ENCODE assay signal across 21 cellular contexts in the genomic region with DNA sequence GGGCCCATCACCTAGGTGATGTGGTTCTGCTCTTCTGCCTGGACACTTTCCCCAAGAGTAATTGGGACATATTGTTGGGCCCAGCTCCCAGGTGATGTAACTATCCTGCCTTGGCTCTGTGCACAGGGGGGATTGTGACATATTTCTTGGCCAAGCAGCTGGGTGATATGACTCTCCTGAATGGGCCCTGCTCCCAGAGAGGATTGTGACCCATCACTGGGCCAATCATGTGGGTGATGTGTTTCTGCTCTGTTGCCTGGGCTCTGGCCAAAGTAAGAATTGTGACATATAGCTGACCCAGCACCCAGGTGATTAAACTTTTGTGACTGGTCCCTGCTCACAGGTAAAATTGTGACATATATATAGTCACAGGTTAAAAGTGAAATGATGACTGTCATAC.
"Had no signal": no experiment of that assay in that cellular context is flagged by ENCODE, and none has a peak within 500 bp of the region (broad histone marks: within the 10 kb centered on the region; RNA-seq: fewer than 3 reads in every experiment).

No MANE protein-coding gene starts in this region.

- H3K9me3 ChIP-seq: SJSA1 had no signal

- H3K4me1 ChIP-seq: SJSA1 had no signal

- H3K4me3 ChIP-seq: SJSA1, SK-N-MC had no signal

- H3K27me3 ChIP-seq: SJSA1 had no signal

- DNase-seq: IMR-90, Karpas-422, KG1, MM.1S, NCI-H1092 treated with DMSO at 0.1 percent for 48 hours, NCI-H1436, NCI-H187, NCI-H2029, NCI-H2081 treated with DMSO at 0.1 percent for 48 hours, NCI-H2171, NCI-H226, NCI-H446, NCI-H510A, NCI-H524 treated with DMSO at 0.1 percent for 48 hours, NCI-H69, NCI-H774, Right ventricle myocardium superior, RPMI8226, SIG-M5 had no signal

- H3K36me3 ChIP-seq: SJSA1 had no signal

- H3K27ac ChIP-seq: SJSA1, SK-N-MC had no signal
